ENCODE assay signal across 13 cellular contexts in the genomic region with DNA sequence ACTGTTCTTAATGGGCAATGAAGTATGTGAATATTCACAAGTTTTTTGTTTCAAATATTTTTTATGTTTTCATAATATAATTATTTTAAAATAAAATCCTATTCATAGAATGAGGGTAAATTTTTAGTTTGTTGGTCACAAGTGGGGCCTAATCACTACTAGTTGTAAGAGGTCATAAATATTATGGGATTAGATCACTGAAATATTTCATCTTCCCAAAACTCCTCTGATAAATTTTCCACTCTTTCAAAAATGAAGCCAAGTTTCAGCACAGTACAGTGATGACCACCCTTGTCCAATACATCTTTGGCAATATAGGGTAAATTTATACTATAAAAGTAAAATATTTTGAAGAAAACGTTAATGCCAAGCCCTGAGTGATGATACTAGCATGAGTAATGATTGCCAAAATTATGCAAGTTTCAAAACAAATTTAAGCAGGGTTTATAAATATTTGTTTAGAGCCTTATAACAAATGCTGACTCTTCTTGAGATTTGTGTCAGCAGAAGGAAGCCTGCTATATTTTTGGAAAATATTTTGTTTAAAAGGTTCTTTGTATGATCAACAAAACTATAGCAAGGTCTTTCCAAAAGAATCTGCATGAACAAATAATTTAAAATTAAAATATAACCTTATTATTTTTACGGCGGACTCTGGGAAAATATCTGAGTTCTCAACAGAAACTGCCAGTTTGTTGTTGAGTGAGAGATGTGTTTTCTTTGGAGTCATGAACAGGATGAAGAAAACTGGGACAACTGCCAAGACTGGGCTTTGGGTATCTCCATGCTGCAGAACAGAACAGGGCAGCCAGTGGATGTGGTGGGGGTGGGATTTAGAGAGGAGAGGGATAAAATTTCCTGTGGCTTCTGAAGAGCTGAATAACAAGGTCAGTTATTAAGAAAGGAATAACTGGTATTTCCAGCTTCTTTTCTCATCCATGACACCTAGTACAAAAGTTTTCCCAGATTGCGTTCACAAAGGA. TPM values are rescaled to one million over a fixed set of nuclear protein-coding genes. Genes with fewer than 3 reads are reported as not detected.
DNase-seq lines count a peak whose midpoint lies in the region; ATAC-seq and FAIRE-seq lines count a peak whose summit lies in the region.
"Had no signal": no experiment of that assay in that cellular context is flagged by ENCODE, and none has a peak within 500 bp of the region (broad histone marks: within the 10 kb centered on the region; RNA-seq: fewer than 3 reads in every experiment).

No MANE protein-coding gene starts in this region.

- peak overlapping the region; percentile 90 for H3K27ac ChIP-seq in ACC112 (ENCODE audit: low read depth, low read length)
- no peak overlapping the region for H3K27ac ChIP-seq in naive thymus-derived CD4-positive, alpha-beta T cell (ENCODE audit: low read depth, low read length)
- H3K27ac ChIP-seq: BLaER1 had no signal

- peaks cover 0 to 1% (median 0%) of the 10 kb centered on the region in 7 donors for H3K4me1 Mint-ChIP-seq in naive thymus-derived CD4-positive, alpha-beta T cell

- CTCF ChIA-PET in naive thymus-derived CD4-positive, alpha-beta T cell (lab: Charles Lee): interaction anchor here (0.6 kb wide), 1 partner anchor 56 kb away, joined by 4 read pairs; no protein-coding TSS in a partner anchor

- H3K27me3 Mint-ChIP-seq in naive thymus-derived CD4-positive, alpha-beta T cell: peaks cover 4 to 29% (median 14%) of the 10 kb centered on the region in 5 donors

- no peak overlapping the region for H3K4me3 Mint-ChIP-seq in naive thymus-derived CD4-positive, alpha-beta T cell

- peaks cover 40% of the 10 kb centered on the region for H3K4me1 ChIP-seq in ACC112 (ENCODE audit: control insufficient read depth, insufficient read depth, low read length, unreplicated experiment)
- H3K4me1 ChIP-seq in naive thymus-derived CD4-positive, alpha-beta T cell (ENCODE audit: control insufficient read depth in 2 of 2, insufficient read depth in 2 of 2, low read length in 2 of 2): no peaks in the 10 kb centered on the region
- H3K4me1 ChIP-seq: BLaER1 had no signal

- no peak overlapping the region for H3K27ac Mint-ChIP-seq in naive thymus-derived CD4-positive, alpha-beta T cell

- no peaks in the 10 kb centered on the region; the same call in 1 of the 2 replicates for H3K36me3 ChIP-seq in ACC112 (ENCODE audit: insufficient read depth, low read length)
- H3K36me3 ChIP-seq in naive thymus-derived CD4-positive, alpha-beta T cell (ENCODE audit: control insufficient read depth in 2 of 3, insufficient read depth in 3 of 3, low read length in 3 of 3): no peaks in the 10 kb centered on the region
- H3K36me3 ChIP-seq: BLaER1 had no signal

- no peak overlapping the region; the same call in 1 of the 2 replicates for H3K4me3 ChIP-seq in ACC112 (ENCODE audit: low read depth, low read length)
- H3K4me3 ChIP-seq in naive thymus-derived CD4-positive, alpha-beta T cell (ENCODE audit: low read length): no peak overlapping the region
- H3K4me3 ChIP-seq: BLaER1 had no signal

- H2AFZ ChIP-seq in ACC112 (ENCODE audit: low read length, unreplicated experiment): peak overlapping the region; percentile 52

- intact Hi-C loops in naive thymus-derived CD4-positive, alpha-beta T cell (cut with micrococcal nuclease): no loop called here

- POLR2A ChIA-PET in naive thymus-derived CD4-positive, alpha-beta T cell (lab: Charles Lee): no interaction called here

- DNase-seq in NCI-H1092 treated with DMSO at 0.1 percent for 48 hours (lab: John Stamatoyannopoulos, UW) (peak; percentile 78), astrocyte of the hippocampus (ENCODE audit: low read depth, low spot score) (peak; percentile 82), left lobe of liver (ENCODE audit: low spot score) (peak; percentile 77), GM19239 (ENCODE audit: insufficient read length, low spot score) (no peak)
- DNase-seq in naive thymus-derived CD4-positive, alpha-beta T cell: no peak
- DNase-seq in stimulated activated CD4-positive, alpha-beta T cell treated with anti-CD3 and anti-CD28 coated beads, Interleukin-2, amount 100 ng/mL, for 24 hours: no peak
- DNase-seq: activated effector memory CD4-positive, alpha-beta T cell treated with Interleukin-2 at 50 U/mL for 16 hours; occipital lobe; stimulated activated CD8-positive, alpha-beta memory T cell treated with anti-CD3 and anti-CD28 coated beads, Interleukin-4, amount 100 ng/mL, for 48 hours; T-helper 2 cell had no signal

- H3K9me3 ChIP-seq in naive thymus-derived CD4-positive, alpha-beta T cell (ENCODE audit: control insufficient read depth in 2 of 3, low read length in 3 of 3): no peaks in the 10 kb centered on the region
- H3K9me3 ChIP-seq: BLaER1 had no signal

- no peaks in the 10 kb centered on the region for H3K36me3 Mint-ChIP-seq in naive thymus-derived CD4-positive, alpha-beta T cell

- no peaks in the 10 kb centered on the region for H3K9me3 Mint-ChIP-seq in naive thymus-derived CD4-positive, alpha-beta T cell

- ATAC-seq in left lobe of liver: peak; percentile 74
- no peak for ATAC-seq in naive thymus-derived CD4-positive, alpha-beta T cell
- no peak for ATAC-seq in GM21447 (IDR thresholded peaks at IDR 0.05; ENCODE audit: unreplicated experiment)

- FAIRE-seq in GM19239 (lab: Jason Lieb, UNC): no peak

- H3K79me2 ChIP-seq in ACC112 (ENCODE audit: control insufficient read depth, insufficient read depth, low read length, unreplicated experiment): no peaks in the 10 kb centered on the region

- H3K27me3 ChIP-seq in ACC112 (ENCODE audit: insufficient read depth, low read length): no peaks in the 10 kb centered on the region
- no peaks in the 10 kb centered on the region for H3K27me3 ChIP-seq in naive thymus-derived CD4-positive, alpha-beta T cell (ENCODE audit: control insufficient read depth in 2 of 2, insufficient read depth in 2 of 2, low read length in 2 of 2)
- H3K27me3 ChIP-seq: BLaER1 had no signal

RNA-seq across cellular contexts. Expression of gene TM4SF1, which starts 17.9 kb away (rescaled TPM):
- 9.6 TPM for total RNA-seq in left lobe of liver
- not detected for total RNA-seq in naive thymus-derived CD4-positive, alpha-beta T cell
- not detected for polyA plus RNA-seq in naive thymus-derived CD4-positive, alpha-beta T cell

Comparison
In these comparisons a context has a peak if more than half of its experiments do, and no peak if none do; other contexts are left out.
1. DNase-seq: peak in NCI-H1092 treated with DMSO at 0.1 percent for 48 hours (single experiment), astrocyte of the hippocampus (single experiment) and left lobe of liver (single experiment); none in GM19239 (single experiment), naive thymus-derived CD4-positive, alpha-beta T cell (0 of 9) and stimulated activated CD4-positive, alpha-beta T cell treated with anti-CD3 and anti-CD28 coated beads, Interleukin-2, amount 100 ng/mL, for 24 hours (0 of 2).